In genomic region chr1:231808990-231809389, GRCh38 we compare ENCODE assay signal across 10 cellular contexts.
DNase-seq lines count a peak whose midpoint lies in the region; TF ChIP-seq lines count a peak whose summit lies in the region.
"Had no signal": no experiment of that assay in that cellular context is flagged by ENCODE, and none has a peak within 500 bp of the region (broad histone marks: within the 10 kb centered on the region; RNA-seq: fewer than 3 reads in every experiment).

No MANE protein-coding gene starts in this region.

- no peak for TF ChIP-seq CTCF in fibroblast of lung (conservative IDR thresholded peaks at IDR 0.05 in 1 of 2, IDR thresholded peaks at IDR 0.05 in 1 of 2; ENCODE audit: low read depth in 1 of 2, low read length in 2 of 2)
- no peak for TF ChIP-seq CTCF in BE2C (IDR thresholded peaks at IDR 0.05; ENCODE audit: low read depth, low read length)

- H4K20me1 ChIP-seq in fibroblast of lung (ENCODE audit: control insufficient read depth, extremely low read depth, insufficient read depth, low read length) = no peaks in the 10 kb centered on the region

- H3K9me3 ChIP-seq in fibroblast of lung (ENCODE audit: control insufficient read depth, insufficient read depth, low read depth, low read length) (no peaks in the 10 kb centered on the region), BE2C (no peaks in the 10 kb centered on the region)
- H3K9me3 ChIP-seq: psoas muscle had no signal

- no peaks in the 10 kb centered on the region for H3K79me2 ChIP-seq in fibroblast of lung (ENCODE audit: control insufficient read depth, insufficient read depth, low read length)

- no peak overlapping the region for H3K9ac ChIP-seq in fibroblast of lung (ENCODE audit: insufficient read depth, low read length)

- H3K4me2 ChIP-seq in fibroblast of lung (ENCODE audit: extremely low read depth, insufficient read depth, low read length) = no peak overlapping the region

- H3K27me3 ChIP-seq in fibroblast of lung (ENCODE audit: control insufficient read depth, insufficient read depth, low read length) = no peaks in the 10 kb centered on the region
- H3K27me3 ChIP-seq in BE2C = no peaks in the 10 kb centered on the region

- H3K4me3 ChIP-seq in fibroblast of lung (replicated peaks in 1 of 4; ENCODE audit: control extremely low read depth in 1 of 4, insufficient read depth in 1 of 4, low read depth in 3 of 4, low read length in 4 of 4) (no peak overlapping the region), BE2C (ENCODE audit: low read depth, low read length) (no peak overlapping the region)
- H3K4me3 ChIP-seq: psoas muscle had no signal

- no peak overlapping the region for H2AFZ ChIP-seq in fibroblast of lung (ENCODE audit: low read length)

- in situ Hi-C loops in SK-MEL-5 (cut with HindIII; ENCODE audit: low pct_unique_long_range_greater_than_20kb, low sequenced_read_pairs) = no loop called here

- DNase-seq in NCI-H748 (lab: John Stamatoyannopoulos, UW; ENCODE audit: unreplicated experiment) (peak; percentile 4), NCI-H748 treated with DMSO at 0.1 percent for 48 hours (lab: John Stamatoyannopoulos, UW) (no peak), SK-MEL-5 (ENCODE audit: low read depth, low spot score) (peak; percentile 4), fibroblast of lung (ENCODE audit: low read depth in 2 of 2) (peak; percentile 70 to 80), stromal cell of bone marrow (ENCODE audit: low read depth) (peak; percentile 74), cortex of kidney (lab: John Stamatoyannopoulos, UW) (no peak), T-helper 9 cell (no peak), BE2C (no peak)
- DNase-seq: effector memory CD4-positive, alpha-beta T cell; psoas muscle had no signal

- no peak overlapping the region for H3K27ac ChIP-seq in fibroblast of lung (ENCODE audit: insufficient read depth, low read length)
- H3K27ac ChIP-seq: psoas muscle had no signal

- H3K36me3 ChIP-seq in fibroblast of lung (ENCODE audit: control insufficient read depth, insufficient read depth, low read length) (no peaks in the 10 kb centered on the region), BE2C (no peaks in the 10 kb centered on the region)

- H3K4me1 ChIP-seq in fibroblast of lung (ENCODE audit: control insufficient read depth, extremely low read depth, insufficient read depth, low read length) (no peaks in the 10 kb centered on the region), BE2C (no peaks in the 10 kb centered on the region)
- H3K4me1 ChIP-seq: psoas muscle had no signal

Comparison
In these comparisons a context has a peak if more than half of its experiments do, and no peak if none do; other contexts are left out.
1. DNase-seq: peak in NCI-H748 (single experiment), SK-MEL-5 (single experiment), fibroblast of lung (2 of 2) and stromal cell of bone marrow (single experiment); none in NCI-H748 treated with DMSO at 0.1 percent for 48 hours (single experiment), cortex of kidney (single experiment), T-helper 9 cell (single experiment) and BE2C (single experiment).